Comparison of ENCODE assay signal across 8 cellular contexts in the genomic region with DNA sequence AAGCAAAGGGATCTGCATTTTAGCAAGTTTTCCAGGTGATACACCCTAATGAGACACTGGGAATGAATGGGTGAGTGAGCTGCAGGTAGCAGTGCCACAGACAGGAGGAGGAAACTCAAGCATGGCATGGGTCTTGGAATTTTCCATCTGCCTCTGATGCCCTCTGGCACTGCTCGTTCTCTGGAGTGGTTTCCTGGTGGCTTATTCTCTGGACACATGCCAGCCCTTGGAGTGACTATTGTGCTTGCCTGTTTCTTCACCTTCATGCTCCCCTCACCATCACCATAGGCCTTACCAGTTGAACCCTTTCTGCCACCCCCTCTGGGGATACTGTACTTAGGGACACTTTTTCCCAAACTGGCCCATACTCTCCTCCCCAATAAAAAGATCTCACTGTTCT. TPM values are rescaled to one million over a fixed set of nuclear protein-coding genes. Genes with fewer than 3 reads are reported as not detected.
DNase-seq lines count a peak whose midpoint lies in the region; ATAC-seq and TF ChIP-seq lines count a peak whose summit lies in the region.

No MANE protein-coding gene starts in this region.

- no peak overlapping the region for H2AFZ ChIP-seq in Karpas-422 (ENCODE audit: low read length)

- H3K79me2 ChIP-seq in Karpas-422 (ENCODE audit: low read length), result peaks cover 45% of the 10 kb centered on the region

- no peaks in the 10 kb centered on the region for H3K27me3 ChIP-seq in Karpas-422 (ENCODE audit: low read length)

- DNase-seq in Caki2 (ENCODE audit: low read depth) (peak; percentile 65), Karpas-422 (no peak), chondrocyte (ENCODE audit: low spot score) (no peak), nephron progenitor cell (no peak), NCI-H2171 treated with DMSO at 0.1 percent for 48 hours (lab: John Stamatoyannopoulos, UW) (no peak), GM13976 (ENCODE audit: low spot score) (no peak), dedifferentiated amniotic fluid mesenchymal stem cell (ENCODE audit: extremely low spot score) (no peak)

- peak overlapping the region; percentile 93 for H3K4me2 ChIP-seq in Karpas-422 (ENCODE audit: low read depth, low read length, poor library complexity, severe bottlenecking)

- H3K9me3 Mint-ChIP-seq in chondrocyte (ENCODE audit: low read depth) (no peaks in the 10 kb centered on the region), nephron progenitor cell (no peaks in the 10 kb centered on the region)

- H3K4me3 Mint-ChIP-seq in chondrocyte (ENCODE audit: unreplicated experiment), result peak overlapping the region; percentile 60
- H3K4me3 Mint-ChIP-seq in nephron progenitor cell, result peak overlapping the region; percentile 90

- H3K36me3 Mint-ChIP-seq in chondrocyte (ENCODE audit: low read depth) (peaks cover 5% of the 10 kb centered on the region), nephron progenitor cell (ENCODE audit: low read depth) (peaks cover 5% of the 10 kb centered on the region)

- peaks cover 37% of the 10 kb centered on the region for H3K4me1 ChIP-seq in Karpas-422 (ENCODE audit: low read length)

- H4K20me1 ChIP-seq in Karpas-422 (ENCODE audit: insufficient read depth, low read depth, low read length), result no peaks in the 10 kb centered on the region

- H3K36me3 ChIP-seq in Karpas-422 (ENCODE audit: insufficient read depth, low read length), result peaks cover 15% of the 10 kb centered on the region; the same call in 1 of the 2 replicates

- H3K4me3 ChIP-seq in Karpas-422 (ENCODE audit: low read length), result peak overlapping the region; percentile 91

- no peak overlapping the region for H3K27ac ChIP-seq in Karpas-422 (ENCODE audit: low read length)

- TF ChIP-seq CTCF in chondrocyte (IDR thresholded peaks at IDR 0.05) (no peak), nephron progenitor cell (IDR thresholded peaks at IDR 0.05) (no peak), GM13976 (IDR thresholded peaks at IDR 0.05; ENCODE audit: borderline replicate concordance, control extremely low read depth, extremely low read depth, insufficient read depth, missing control alignments) (no peak)

- no peaks in the 10 kb centered on the region for H3K9me2 ChIP-seq in Karpas-422 (replicated peaks; ENCODE audit: insufficient read depth, low read length)

- peak overlapping the region; percentile 96 for H3K9ac ChIP-seq in Karpas-422 (ENCODE audit: low read length)

- ATAC-seq in HG03139 (IDR thresholded peaks at IDR 0.05; ENCODE audit: unreplicated experiment), result no peak

- H3K4me1 Mint-ChIP-seq in chondrocyte (ENCODE audit: low read depth), result peaks cover 45% of the 10 kb centered on the region
- peaks cover 41% of the 10 kb centered on the region for H3K4me1 Mint-ChIP-seq in nephron progenitor cell

- H3K27ac Mint-ChIP-seq in chondrocyte (ENCODE audit: unreplicated experiment) (peak overlapping the region; percentile 61), nephron progenitor cell (peak overlapping the region; percentile 61)

- in situ Hi-C loops in Caki2 (cut with HindIII; ENCODE audit: low pct_unique_long_range_greater_than_20kb, low sequenced_read_pairs) (no loop called here), GM13976 (cut with MboI; ENCODE audit: low sequenced_read_pairs, unreplicated experiment) (no loop called here)

- no peaks in the 10 kb centered on the region for H3K9me3 ChIP-seq in Karpas-422 (ENCODE audit: low read length)

- H3K27me3 Mint-ChIP-seq in chondrocyte (ENCODE audit: low read depth) (no peaks in the 10 kb centered on the region), nephron progenitor cell (ENCODE audit: low read depth, poor library complexity) (no peaks in the 10 kb centered on the region)

RNA-seq across cellular contexts. Expression of gene COASY, which starts 1.6 kb away (rescaled TPM):
- 24.0 and 29.5 TPM in 2 replicates for total RNA-seq in Caki2 (2014; rRNA removed; shearing (Covaris generic); ENCODE audit: low replicate concordance)
- 46.7 and 56.2 TPM in 2 replicates for total RNA-seq in Karpas-422 (2014; rRNA removed; shearing (Covaris generic); ENCODE audit: low replicate concordance)
- total RNA-seq in chondrocyte, result 31.2 to 57.3 TPM (median 37.1 TPM) in 3 replicates

RNA-seq across cellular contexts. Expression of gene MLX, which starts 3.4 kb away (rescaled TPM):
- 13.0 and 21.9 TPM in 2 replicates for total RNA-seq in Caki2 (2014; rRNA removed; shearing (Covaris generic); ENCODE audit: low replicate concordance)
- total RNA-seq in Karpas-422 (2014; rRNA removed; shearing (Covaris generic); ENCODE audit: low replicate concordance), result 33.0 and 42.4 TPM in 2 replicates
- total RNA-seq in chondrocyte, result 30.1 to 37.0 TPM (median 30.3 TPM) in 3 replicates

RNA-seq across cellular contexts. Expression of gene HSD17B1, which starts 10.8 kb away (rescaled TPM):
- not detected in 2 replicates for total RNA-seq in Caki2 (2014; rRNA removed; shearing (Covaris generic); ENCODE audit: low replicate concordance)
- total RNA-seq in Karpas-422 (2014; rRNA removed; shearing (Covaris generic); ENCODE audit: low replicate concordance), result 0.22 and 1.3 TPM in 2 replicates
- 1.4 to 2.6 TPM (median 1.4 TPM) in 3 replicates for total RNA-seq in chondrocyte

RNA-seq across cellular contexts. Expression of gene PSMC3IP, which starts 14.0 kb away (rescaled TPM):
- 3.4 and 8.6 TPM in 2 replicates for total RNA-seq in Caki2 (2014; rRNA removed; shearing (Covaris generic); ENCODE audit: low replicate concordance)
- total RNA-seq in Karpas-422 (2014; rRNA removed; shearing (Covaris generic); ENCODE audit: low replicate concordance), result 5.3 and 7.9 TPM in 2 replicates
- 4.9 to 13.0 TPM (median 6.1 TPM) in 3 replicates for total RNA-seq in chondrocyte

RNA-seq across cellular contexts. Expression of gene NAGLU, which starts 27.5 kb away (rescaled TPM):
- 53.9 and 64.5 TPM in 2 replicates for total RNA-seq in Caki2 (2014; rRNA removed; shearing (Covaris generic); ENCODE audit: low replicate concordance)
- 40.0 and 71.8 TPM in 2 replicates for total RNA-seq in Karpas-422 (2014; rRNA removed; shearing (Covaris generic); ENCODE audit: low replicate concordance)
- 64.5 to 68.7 TPM (median 66.4 TPM) in 3 replicates for total RNA-seq in chondrocyte
